In genomic region chr10:35398355-35398754, GRCh38 we compare ENCODE assay signal across 20 cellular contexts.
DNase-seq lines count a peak whose midpoint lies in the region; ATAC-seq and TF ChIP-seq lines count a peak whose summit lies in the region.
"Had no signal": no experiment of that assay in that cellular context is flagged by ENCODE, and none has a peak within 500 bp of the region (broad histone marks: within the 10 kb centered on the region; RNA-seq: fewer than 3 reads in every experiment).

No MANE protein-coding gene starts in this region.

- no peaks in the 10 kb centered on the region for H3K36me3 ChIP-seq in SK-N-SH (replicated peaks in 1 of 2; ENCODE audit: control insufficient read depth in 1 of 2, insufficient read depth in 2 of 2, low read length in 1 of 2)
- no peaks in the 10 kb centered on the region for H3K36me3 ChIP-seq in skeletal muscle satellite cell (ENCODE audit: insufficient read depth, low read length)
- H3K36me3 ChIP-seq: HAP-1, transverse colon had no signal

- H3K4me2 ChIP-seq in SK-N-SH (no peak overlapping the region), skeletal muscle satellite cell (ENCODE audit: low read length) (peak overlapping the region; percentile 26)

- no peak overlapping the region for H2AFZ ChIP-seq in SK-N-SH (ENCODE audit: low read depth)

- H3K9ac ChIP-seq in SK-N-SH (no peak overlapping the region), skeletal muscle satellite cell (ENCODE audit: low read depth, low read length) (no peak overlapping the region)

- 80% methylated on average over 8 of the region's 8 CpGs for WGBS in SK-N-SH (ENCODE audit: low lambda C conversion rate)

- POLR2A ChIA-PET in SK-N-SH (lab: Yijun Ruan, JAX), result no interaction called here

- H3K4me1 ChIP-seq in SK-N-SH (ENCODE audit: control insufficient read depth in 1 of 2, insufficient read depth in 2 of 2, low read depth in 1 of 2, low read length in 1 of 2), result peaks cover 9 to 49% of the 10 kb centered on the region in 2 experiments; a peak in 3 of 4 replicates
- H3K4me1 ChIP-seq in skeletal muscle satellite cell (ENCODE audit: control insufficient read depth, insufficient read depth, low read length), result peaks cover 33% of the 10 kb centered on the region

- peaks cover 95% of the 10 kb centered on the region for H3K79me2 ChIP-seq in SK-N-SH (ENCODE audit: insufficient read depth)

- H3K4me3 ChIP-seq in SK-N-SH (ENCODE audit: low read depth in 2 of 2, low read length in 1 of 2) (no peak overlapping the region), fibroblast of pulmonary artery (replicated peaks; ENCODE audit: low read depth, low read length) (no peak overlapping the region), skeletal muscle satellite cell (ENCODE audit: low read length) (no peak overlapping the region)
- H3K4me3 ChIP-seq: HAP-1, transverse colon had no signal

- no peak for TF ChIP-seq EP300 in SK-N-SH (IDR thresholded peaks at IDR 0.05; ENCODE audit: borderline replicate concordance in 1 of 2, low read depth in 1 of 2, low read length in 1 of 2)

- H4K20me1 ChIP-seq in SK-N-SH (ENCODE audit: insufficient read depth), result peaks cover 91% of the 10 kb centered on the region

- no peaks in the 10 kb centered on the region for H3K9me2 ChIP-seq in SK-N-SH

- no peak for ATAC-seq in HG02798 (IDR thresholded peaks at IDR 0.05; ENCODE audit: poor library complexity, unreplicated experiment)
- ATAC-seq: activated CD8-positive, alpha-beta T cell treated with anti-CD3 and anti-CD28 coated beads for 36 hours; activated T-cell treated with anti-CD3 and anti-CD28 coated beads, Interleukin-2, amount 50 U/mL, for 4 hours; left colon had no signal

- CTCF ChIA-PET in SK-N-SH (lab: Yijun Ruan, JAX), result no interaction called here

- no peaks in the 10 kb centered on the region for H3K9me3 ChIP-seq in SK-N-SH
- no peaks in the 10 kb centered on the region for H3K9me3 ChIP-seq in skeletal muscle satellite cell (replicated peaks; ENCODE audit: low read length)
- H3K9me3 ChIP-seq: HAP-1, transverse colon had no signal

- H3K27me3 ChIP-seq in SK-N-SH (ENCODE audit: insufficient read depth) (no peaks in the 10 kb centered on the region), skeletal muscle satellite cell (ENCODE audit: control insufficient read depth, insufficient read depth, low read length) (no peaks in the 10 kb centered on the region)
- H3K27me3 ChIP-seq: transverse colon had no signal

- TF ChIP-seq CTCF in SK-N-SH (IDR thresholded peaks at IDR 0.05), result no peak
- TF ChIP-seq CTCF in fibroblast of pulmonary artery (IDR thresholded peaks at IDR 0.05; ENCODE audit: low read length, missing control alignments), result no peak

- no peaks in the 10 kb centered on the region for H3F3A ChIP-seq in SK-N-SH (replicated peaks; ENCODE audit: insufficient read depth)

- no peak for TF ChIP-seq RAD21 in SK-N-SH (IDR thresholded peaks at IDR 0.05; ENCODE audit: low read length)

- peak; percentile 13 for DNase-seq in NCI-H1694 treated with DMSO at 0.1 percent for 48 hours (lab: John Stamatoyannopoulos, UW)
- DNase-seq in NCI-H1694 (lab: John Stamatoyannopoulos, UW), result no peak
- DNase-seq in SK-N-SH, result peak; percentile 39
- peak; percentile 42 for DNase-seq in fibroblast of pulmonary artery (ENCODE audit: low read depth)
- no peak for DNase-seq in retina
- no peak for DNase-seq in NCI-H2107 (lab: John Stamatoyannopoulos, UW)
- DNase-seq: activated CD8-positive, alpha-beta T cell treated with anti-CD3 and anti-CD28 coated beads for 36 hours; activated T-cell treated with anti-CD3 and anti-CD28 coated beads, Interleukin-2, amount 50 U/mL, for 4 hours; DMS53; left colon; NK-92 treated with Interleukin-12 subunit alpha and Interleukin-12 subunit beta, amount 100 ng/mL, for 24 hours; RPMI8226; stimulated activated CD4-positive, alpha-beta T cell treated with anti-CD3 and anti-CD28 coated beads, Interleukin-12 subunit alpha, Interleukin-12 subunit beta, amount 100 ng/mL, for 4 hours; stimulated activated naive CD4-positive, alpha-beta T cell treated with Interleukin-2 at 50 U/mL for 16 hours; transverse colon had no signal

- H3K27ac ChIP-seq in SK-N-SH (ENCODE audit: low read depth in 2 of 2, low read length in 1 of 2), result no peak overlapping the region
- H3K27ac ChIP-seq: 22Rv1, HL-60, transverse colon had no signal

TF ChIP-seq in SK-N-SH, 30 proteins besides CTCF, POLR2A, EP300 and RAD21:
- no peak for TF ChIP-seq ELF1 (IDR thresholded peaks at IDR 0.05)
- no peak for TF ChIP-seq FOSL2 (IDR thresholded peaks at IDR 0.05; ENCODE audit: borderline replicate concordance, low read depth)
- no peak for TF ChIP-seq NFIC (IDR thresholded peaks at IDR 0.05; ENCODE audit: borderline replicate concordance)
- no peak for TF ChIP-seq MEF2A (IDR thresholded peaks at IDR 0.05; ENCODE audit: borderline replicate concordance, low read depth)
- no peak for TF ChIP-seq GABPA (IDR thresholded peaks at IDR 0.05; ENCODE audit: low read depth)
- no peak for TF ChIP-seq POLR2AphosphoS5 (IDR thresholded peaks at IDR 0.05; ENCODE audit: low read depth, low read length)
- TF ChIP-seq, protein P1, sequence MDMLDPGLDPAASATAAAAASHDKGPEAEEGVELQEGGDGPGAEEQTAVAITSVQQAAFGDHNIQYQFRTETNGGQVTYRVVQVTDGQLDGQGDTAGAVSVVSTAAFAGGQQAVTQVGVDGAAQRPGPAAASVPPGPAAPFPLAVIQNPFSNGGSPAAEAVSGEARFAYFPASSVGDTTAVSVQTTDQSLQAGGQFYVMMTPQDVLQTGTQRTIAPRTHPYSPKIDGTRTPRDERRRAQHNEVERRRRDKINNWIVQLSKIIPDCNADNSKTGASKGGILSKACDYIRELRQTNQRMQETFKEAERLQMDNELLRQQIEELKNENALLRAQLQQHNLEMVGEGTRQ (IDR thresholded peaks at IDR 0.05; ENCODE audit: borderline replicate concordance, low read depth, low read length), result no peak
- TF ChIP-seq CHD2 (IDR thresholded peaks at IDR 0.05; ENCODE audit: low read length, partially characterized antibody), result no peak
- no peak for TF ChIP-seq RFX5 (IDR thresholded peaks at IDR 0.05; ENCODE audit: low read length)
- no peak for TF ChIP-seq PBX3 (IDR thresholded peaks at IDR 0.05)
- TF ChIP-seq TAF1 (IDR thresholded peaks at IDR 0.05; ENCODE audit: borderline replicate concordance, low read depth, low read length), result no peak
- no peak for TF ChIP-seq JUND (IDR thresholded peaks at IDR 0.05)
- TF ChIP-seq YY1 (IDR thresholded peaks at IDR 0.05; ENCODE audit: low read depth), result no peak
- no peak for TF ChIP-seq MAX (IDR thresholded peaks at IDR 0.05; ENCODE audit: low read depth)

Comparison
In these comparisons a context has a peak if more than half of its experiments do, and no peak if none do; other contexts are left out.
1. DNase-seq: peak in NCI-H1694 treated with DMSO at 0.1 percent for 48 hours (single experiment), SK-N-SH (single experiment) and fibroblast of pulmonary artery (single experiment); none in NCI-H1694 (single experiment), retina (single experiment) and NCI-H2107 (single experiment).